ENCODE assay signal across 8 cellular contexts in genomic region chr15:101127503-101128076, GRCh38.
DNase-seq lines count a peak whose midpoint lies in the region; ATAC-seq and TF ChIP-seq lines count a peak whose summit lies in the region.

No MANE protein-coding gene starts in this region.

- H3K4me2 ChIP-seq in OCI-LY1 (ENCODE audit: low read length): peak overlapping the region; percentile 26

- H3K27ac ChIP-seq in CD4-positive, alpha-beta memory T cell (ENCODE audit: low read depth, low read length): peak overlapping the region; percentile 51
- H3K27ac ChIP-seq in OCI-LY1 (ENCODE audit: low read depth, low read length, poor library complexity, severe bottlenecking) (peak overlapping the region; percentile 16), cardiac muscle cell (peak overlapping the region; percentile 77), gastrocnemius medialis (peak overlapping the region; percentile 59 to 67 (median 62))

- H3K4me3 Mint-ChIP-seq in CD4-positive, alpha-beta memory T cell: peak overlapping the region; percentile 44 to 73 (median 57)
- peak overlapping the region; percentile 59 for H3K4me3 Mint-ChIP-seq in activated naive CD4-positive, alpha-beta T cell treated with anti-CD3 and anti-CD28 coated beads, Interleukin-2, amount 10 ng/mL, durations not matched to agents 7 days and 5 days

- H3K79me2 ChIP-seq in OCI-LY1 (ENCODE audit: insufficient read depth, low read length): no peaks in the 10 kb centered on the region

- H3K36me3 ChIP-seq in CD4-positive, alpha-beta memory T cell (ENCODE audit: insufficient read depth, low read length): no peaks in the 10 kb centered on the region
- no peaks in the 10 kb centered on the region for H3K36me3 ChIP-seq in OCI-LY1 (ENCODE audit: insufficient read depth, low read length)
- H3K36me3 ChIP-seq in cardiac muscle cell: no peaks in the 10 kb centered on the region
- no peaks in the 10 kb centered on the region for H3K36me3 ChIP-seq in gastrocnemius medialis

- TF ChIP-seq CTCF in OCI-LY1 (IDR thresholded peaks at IDR 0.05; ENCODE audit: low read length) (no peak), cardiac muscle cell (IDR thresholded peaks at IDR 0.05; ENCODE audit: low read depth, low read length) (no peak), gastrocnemius medialis (IDR thresholded peaks at IDR 0.05 in 4 of 5, conservative IDR thresholded peaks at IDR 0.05 in 1 of 5) (no peak)

- H4K20me1 ChIP-seq in OCI-LY1 (ENCODE audit: insufficient read depth, low read length): no peaks in the 10 kb centered on the region

- peaks cover 0 to 3% of the 10 kb centered on the region in 2 donors for H3K27me3 Mint-ChIP-seq in CD4-positive, alpha-beta memory T cell
- H3K27me3 Mint-ChIP-seq in activated naive CD4-positive, alpha-beta T cell treated with anti-CD3 and anti-CD28 coated beads, Interleukin-2, amount 10 ng/mL, durations not matched to agents 7 days and 5 days: peaks cover 18% of the 10 kb centered on the region

- H3K9ac ChIP-seq in OCI-LY1 (ENCODE audit: low read length): no peak overlapping the region; the same call in 1 of the 2 replicates

- H3K4me1 Mint-ChIP-seq in CD4-positive, alpha-beta memory T cell: peaks cover 29 to 45% (median 41%) of the 10 kb centered on the region in 4 donors
- peaks cover 71% of the 10 kb centered on the region for H3K4me1 Mint-ChIP-seq in activated naive CD4-positive, alpha-beta T cell treated with anti-CD3 and anti-CD28 coated beads, Interleukin-2, amount 10 ng/mL, durations not matched to agents 7 days and 5 days

- no peaks in the 10 kb centered on the region for H3K27me3 ChIP-seq in CD4-positive, alpha-beta memory T cell (ENCODE audit: insufficient read depth, low read length)
- no peaks in the 10 kb centered on the region; the same call in none of the 2 replicates for H3K27me3 ChIP-seq in OCI-LY1 (ENCODE audit: insufficient read depth, low read length)
- no peaks in the 10 kb centered on the region for H3K27me3 ChIP-seq in cardiac muscle cell
- H3K27me3 ChIP-seq in gastrocnemius medialis: no peaks in the 10 kb centered on the region

- ATAC-seq in GM19455 (IDR thresholded peaks at IDR 0.05; ENCODE audit: unreplicated experiment) (peak; percentile 55), HG03520 (IDR thresholded peaks at IDR 0.05; ENCODE audit: unreplicated experiment) (peak; percentile 58), gastrocnemius medialis (peak; percentile 91 to 92)

- CTCF ChIA-PET in CD4-positive, alpha-beta memory T cell (lab: Charles Lee; ENCODE audit: partially characterized antibody): interaction anchor here (0.7 to 2.4 kb wide), 4 partner anchors 40 to 130 kb away, joined by 3 to 10 read pairs (median 3); no protein-coding TSS in a partner anchor
- CTCF ChIA-PET in activated naive CD4-positive, alpha-beta T cell treated with anti-CD3 and anti-CD28 coated beads, Interleukin-2, amount 10 ng/mL, durations not matched to agents 7 days and 5 days (lab: Charles Lee): interaction anchor here (0.6 to 1.7 kb wide), 9 partner anchors 8 to 126 kb away, joined by 3 to 8 read pairs (median 3); partner anchors contain the start of gene CHSY1

- in situ Hi-C loops in gastrocnemius medialis (cut with MboI; ENCODE audit: low sequenced_read_pairs in 4 of 4): no loop called here

- H3K36me3 Mint-ChIP-seq in CD4-positive, alpha-beta memory T cell: no peaks in the 10 kb centered on the region
- peaks cover 14% of the 10 kb centered on the region for H3K36me3 Mint-ChIP-seq in activated naive CD4-positive, alpha-beta T cell treated with anti-CD3 and anti-CD28 coated beads, Interleukin-2, amount 10 ng/mL, durations not matched to agents 7 days and 5 days

- peaks cover 26% of the 10 kb centered on the region for H3K4me1 ChIP-seq in CD4-positive, alpha-beta memory T cell (ENCODE audit: insufficient read depth, low read length)
- H3K4me1 ChIP-seq in OCI-LY1 (ENCODE audit: insufficient read depth, low read length, severe bottlenecking) (peaks cover 20% of the 10 kb centered on the region), cardiac muscle cell (ENCODE audit: low read depth) (peaks cover 7% of the 10 kb centered on the region), gastrocnemius medialis (peaks cover 0 to 6% of the 10 kb centered on the region in 2 donors)

- no peak overlapping the region for H2AFZ ChIP-seq in OCI-LY1 (ENCODE audit: low read length)

- H3F3A ChIP-seq in OCI-LY1 (ENCODE audit: insufficient read depth, low read length): no peaks in the 10 kb centered on the region

- POLR2A ChIA-PET in CD4-positive, alpha-beta memory T cell (lab: Charles Lee; ENCODE audit: partially characterized antibody): interaction anchor here (0.9 to 1.8 kb wide), 3 partner anchors 118 to 130 kb away, joined by 3 to 13 read pairs (median 5); partner anchors contain the start of gene CHSY1

- DNase-seq in CD4-positive, alpha-beta memory T cell: peak in 4 of 5 donors; percentile 15 to 27 (median 24)
- DNase-seq in activated naive CD4-positive, alpha-beta T cell treated with anti-CD3 and anti-CD28 coated beads, Interleukin-2, amount 10 ng/mL, durations not matched to agents 7 days and 5 days: peak; percentile 58
- DNase-seq in cardiac muscle cell (ENCODE audit: low read depth in 1 of 2, low spot score in 1 of 2) (peak in 1 of 2 donors; percentile 96), gastrocnemius medialis (peak; percentile 46 to 70), iPS-NIHi7 (ENCODE audit: extremely low spot score) (no peak)

- intact Hi-C loops in CD4-positive, alpha-beta memory T cell (cut with micrococcal nuclease): loop anchor here (5.0 kb wide), 2 partner anchors 125 to 755 kb away; partner anchors contain the start of gene CHSY1
- intact Hi-C loops in gastrocnemius medialis (cut with DNase I; ENCODE audit: low total_unique reads): loop anchor here (10.0 kb wide), 1 partner anchor 127 kb away; the partner anchor contains the start of gene CHSY1

- H3K9me2 ChIP-seq in OCI-LY1 (ENCODE audit: low read depth, low read length): no peaks in the 10 kb centered on the region

- no peaks in the 10 kb centered on the region for H3K9me3 ChIP-seq in CD4-positive, alpha-beta memory T cell (ENCODE audit: control insufficient read depth in 1 of 2, low read length in 2 of 2)
- H3K9me3 ChIP-seq in OCI-LY1 (ENCODE audit: low read length) (no peaks in the 10 kb centered on the region), cardiac muscle cell (ENCODE audit: low read depth) (no peaks in the 10 kb centered on the region), gastrocnemius medialis (no peaks in the 10 kb centered on the region)

- peaks cover 0 to 2% (median 0%) of the 10 kb centered on the region in 8 donors for H3K9me3 Mint-ChIP-seq in CD4-positive, alpha-beta memory T cell
- H3K9me3 Mint-ChIP-seq in activated naive CD4-positive, alpha-beta T cell treated with anti-CD3 and anti-CD28 coated beads, Interleukin-2, amount 10 ng/mL, durations not matched to agents 7 days and 5 days: peaks cover 3% of the 10 kb centered on the region

- H3K27ac Mint-ChIP-seq in CD4-positive, alpha-beta memory T cell: peak overlapping the region; percentile 79 to 96 (median 93)
- H3K27ac Mint-ChIP-seq in activated naive CD4-positive, alpha-beta T cell treated with anti-CD3 and anti-CD28 coated beads, Interleukin-2, amount 10 ng/mL, durations not matched to agents 7 days and 5 days: peak overlapping the region; percentile 97

- peak overlapping the region; percentile 6 to 12 for H3K4me3 ChIP-seq in CD4-positive, alpha-beta memory T cell (ENCODE audit: low read length in 2 of 2)
- H3K4me3 ChIP-seq in OCI-LY1 (ENCODE audit: low read depth, low read length, poor library complexity, severe bottlenecking) (no peak overlapping the region), cardiac muscle cell (no peak overlapping the region), gastrocnemius medialis (no peak overlapping the region)

- TF ChIP-seq POLR2A in gastrocnemius medialis (IDR thresholded peaks at IDR 0.05): no peak

Comparison
In these comparisons a context has a peak if more than half of its experiments do, and no peak if none do; other contexts are left out.
1. H3K27ac ChIP-seq: peak in every context shown above with its lines; median percentile 77 in cardiac muscle cell; 62 in gastrocnemius medialis; 51 in CD4-positive, alpha-beta memory T cell; 16 in OCI-LY1.
2. H3K4me3 ChIP-seq: peak in CD4-positive, alpha-beta memory T cell (2 of 2); none in OCI-LY1 (single experiment), cardiac muscle cell (single experiment) and gastrocnemius medialis (0 of 4).
3. Peak in every context shown above with its lines, with median percentiles within 50 percentile points of each other: ATAC-seq.